ENCODE assay signal across 9 cellular contexts in the genomic region with DNA sequence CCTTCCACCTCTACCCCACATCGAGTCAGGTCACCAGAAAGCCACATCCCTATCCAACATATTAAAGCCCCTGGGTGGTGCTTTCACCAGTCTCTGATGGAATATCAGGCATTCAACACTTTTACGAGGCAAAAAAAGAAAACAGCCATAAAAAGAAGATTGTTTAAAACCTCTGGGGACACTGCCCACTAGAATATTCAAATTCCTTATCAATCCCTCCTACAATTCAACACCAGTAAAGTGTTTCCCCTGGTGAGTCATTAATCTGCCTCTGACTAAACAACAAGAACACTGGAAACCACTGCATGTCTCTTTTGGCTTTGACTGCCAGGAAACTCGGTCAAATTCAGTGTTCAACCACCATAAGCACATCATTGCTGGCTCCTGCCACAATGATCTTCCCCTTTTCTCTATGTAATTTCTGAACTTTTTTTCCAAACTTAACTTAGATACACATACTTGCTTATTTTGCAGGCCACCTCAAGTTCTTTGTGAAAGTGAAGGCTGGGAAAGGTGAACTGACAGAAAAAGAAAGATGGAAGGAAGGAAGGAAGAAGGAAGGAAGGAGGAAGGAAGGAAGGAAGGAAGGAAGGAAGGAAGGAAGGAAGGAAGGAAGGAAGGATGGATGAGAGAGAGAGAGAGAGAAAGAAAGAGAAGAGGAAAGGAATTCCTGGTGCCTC.
A peak's percentile ranks its signal among the peaks of the same experiment; 100 is the strongest.
DNase-seq lines count a peak whose midpoint lies in the region; ATAC-seq and TF ChIP-seq lines count a peak whose summit lies in the region.
"Had no signal": no experiment of that assay in that cellular context is flagged by ENCODE, and none has a peak within 500 bp of the region (broad histone marks: within the 10 kb centered on the region; RNA-seq: fewer than 3 reads in every experiment).

No MANE protein-coding gene starts in this region.

- H3K79me2 ChIP-seq in neural progenitor cell (ENCODE audit: low read depth), result no peaks in the 10 kb centered on the region

- H3K4me1 ChIP-seq in ovary (ENCODE audit: insufficient read depth) (no peaks in the 10 kb centered on the region), neural progenitor cell (no peaks in the 10 kb centered on the region)

- H3K4me3 Mint-ChIP-seq in memory B cell (peak overlapping the region; percentile 38), neural progenitor cell (no peak overlapping the region)
- H3K4me3 Mint-ChIP-seq: brain had no signal

- TF ChIP-seq POLR2A in ovary (IDR thresholded peaks at IDR 0.05), result no peak

- ATAC-seq in GM18861 (IDR thresholded peaks at IDR 0.05; ENCODE audit: unreplicated experiment) (peak; percentile 71), HG02798 (IDR thresholded peaks at IDR 0.05; ENCODE audit: poor library complexity, unreplicated experiment) (peak; percentile 58), memory B cell (ENCODE audit: low read depth) (peak; percentile 75), HG03159 (IDR thresholded peaks at IDR 0.05; ENCODE audit: unreplicated experiment) (no peak)

- peaks cover 50% of the 10 kb centered on the region for H3K4me1 Mint-ChIP-seq in memory B cell
- H3K4me1 Mint-ChIP-seq in neural progenitor cell, result no peaks in the 10 kb centered on the region
- H3K4me1 Mint-ChIP-seq: brain had no signal

- no peaks in the 10 kb centered on the region for H3K27me3 Mint-ChIP-seq in memory B cell
- H3K27me3 Mint-ChIP-seq in neural progenitor cell (ENCODE audit: insufficient read depth, low read depth), result peaks cover 5% of the 10 kb centered on the region

- H3K27ac Mint-ChIP-seq in memory B cell, result peak overlapping the region; percentile 90
- no peak overlapping the region for H3K27ac Mint-ChIP-seq in neural progenitor cell
- H3K27ac Mint-ChIP-seq: brain had no signal

- H4K20me1 ChIP-seq in neural progenitor cell (ENCODE audit: low read depth), result no peaks in the 10 kb centered on the region

- H3K36me3 Mint-ChIP-seq in memory B cell (peaks cover 54% of the 10 kb centered on the region), neural progenitor cell (peaks cover 17% of the 10 kb centered on the region)
- H3K36me3 Mint-ChIP-seq: brain had no signal

- H3K4me2 ChIP-seq in neural progenitor cell, result no peak overlapping the region

- TF ChIP-seq CTCF in ovary (IDR thresholded peaks at IDR 0.05) (no peak), neural progenitor cell (IDR thresholded peaks at IDR 0.05) (no peak), coronary artery (IDR thresholded peaks at IDR 0.05) (no peak)

- H3K27ac ChIP-seq in ovary, result no peak overlapping the region
- no peak overlapping the region for H3K27ac ChIP-seq in neural progenitor cell
- H3K27ac ChIP-seq in coronary artery, result no peak overlapping the region

- H3K9me3 ChIP-seq in ovary, result no peaks in the 10 kb centered on the region
- H3K9me3 ChIP-seq in neural progenitor cell (ENCODE audit: low read depth), result no peaks in the 10 kb centered on the region

- H2AFZ ChIP-seq in neural progenitor cell (replicated peaks), result no peak overlapping the region

- no peak for TF ChIP-seq EP300 in ovary (IDR thresholded peaks at IDR 0.05)

- 18 to 20% (median 20%) methylated on average over 3 of the region's 3 CpGs for WGBS in ovary, 3 donors

- no peaks in the 10 kb centered on the region for H3K27me3 ChIP-seq in ovary
- no peaks in the 10 kb centered on the region for H3K27me3 ChIP-seq in neural progenitor cell

- no peak overlapping the region for H3K9ac ChIP-seq in neural progenitor cell

- peaks cover 3% of the 10 kb centered on the region for H3K9me3 Mint-ChIP-seq in memory B cell
- peaks cover 6% of the 10 kb centered on the region for H3K9me3 Mint-ChIP-seq in neural progenitor cell

- peak; percentile 61 for DNase-seq in SW480 (ENCODE audit: low spot score)
- no peak for DNase-seq in memory B cell (ENCODE audit: low spot score in 2 of 2)
- DNase-seq in ovary, result no peak
- no peak for DNase-seq in neural progenitor cell (ENCODE audit: low spot score)
- no peak for DNase-seq in coronary artery (ENCODE audit: low spot score)

- intact Hi-C loops in ovary (cut with DNase I), result no loop called here

- H3K36me3 ChIP-seq in ovary, result no peaks in the 10 kb centered on the region
- no peaks in the 10 kb centered on the region for H3K36me3 ChIP-seq in neural progenitor cell

- no peaks in the 10 kb centered on the region for H3F3A ChIP-seq in neural progenitor cell (ENCODE audit: low read depth)

- H3K4me3 ChIP-seq in ovary, result no peak overlapping the region
- H3K4me3 ChIP-seq in neural progenitor cell, result no peak overlapping the region
- H3K4me3 ChIP-seq in coronary artery, result no peak overlapping the region
